17 cellular contexts compared by ENCODE assay signal in the genomic region with DNA sequence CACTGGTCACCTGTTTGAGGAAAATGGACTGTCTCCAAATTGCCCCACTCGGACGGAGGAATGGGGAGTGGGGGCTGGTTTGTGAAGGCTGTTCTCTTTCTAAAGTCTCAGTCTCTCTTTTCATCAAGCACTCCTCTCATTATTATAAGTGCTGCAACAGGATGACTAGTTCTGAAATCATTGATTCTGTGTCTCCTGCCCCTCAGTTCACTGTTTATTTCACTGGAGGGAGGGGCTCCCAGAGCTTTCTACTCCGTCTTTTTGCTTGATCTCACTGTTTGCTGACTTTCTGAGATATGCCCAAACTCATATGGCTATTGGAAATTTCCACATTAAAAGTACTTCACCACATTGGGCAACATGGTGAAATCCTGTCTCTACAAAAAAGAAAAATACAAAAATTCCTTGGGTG. TPM values are rescaled to one million over a fixed set of nuclear protein-coding genes. Genes with fewer than 3 reads are reported as not detected.
DNase-seq lines count a peak whose midpoint lies in the region; ATAC-seq and TF ChIP-seq lines count a peak whose summit lies in the region.
"Had no signal": no experiment of that assay in that cellular context is flagged by ENCODE, and none has a peak within 500 bp of the region (broad histone marks: within the 10 kb centered on the region; RNA-seq: fewer than 3 reads in every experiment).

No MANE protein-coding gene starts in this region.

- no peaks in the 10 kb centered on the region for H3K4me1 ChIP-seq in SK-N-SH (ENCODE audit: control insufficient read depth in 1 of 2, insufficient read depth in 2 of 2, low read depth in 1 of 2, low read length in 1 of 2)
- no peaks in the 10 kb centered on the region for H3K4me1 ChIP-seq in fibroblast of lung (ENCODE audit: control insufficient read depth, extremely low read depth, insufficient read depth, low read length)
- H3K4me1 ChIP-seq: lower lobe of right lung had no signal

- intact Hi-C loops in posterior vena cava (cut with DNase I) = no loop called here

- ATAC-seq in GM21825 (IDR thresholded peaks at IDR 0.05; ENCODE audit: unreplicated experiment) = no peak
- ATAC-seq in HG02973 (IDR thresholded peaks at IDR 0.05; ENCODE audit: unreplicated experiment) = no peak
- ATAC-seq: lower lobe of right lung; naive thymus-derived CD8-positive, alpha-beta T cell had no signal

- no peaks in the 10 kb centered on the region for H3K36me3 Mint-ChIP-seq in HFFc6 (ENCODE audit: low read depth)
- H3K36me3 Mint-ChIP-seq: CD4-positive, CD25-positive, alpha-beta regulatory T cell had no signal

- no peaks in the 10 kb centered on the region for H3K9me3 Mint-ChIP-seq in HFFc6
- H3K9me3 Mint-ChIP-seq: CD4-positive, CD25-positive, alpha-beta regulatory T cell had no signal

- H3K4me3 ChIP-seq in SK-N-SH (ENCODE audit: low read depth in 2 of 2, low read length in 1 of 2) = peak overlapping the region in 1 of 2 experiments; percentile 33; a peak in 3 of 4 replicates
- H3K4me3 ChIP-seq in fibroblast of lung (replicated peaks in 1 of 4; ENCODE audit: control extremely low read depth in 1 of 4, insufficient read depth in 1 of 4, low read depth in 3 of 4, low read length in 4 of 4) = no peak overlapping the region
- H3K4me3 ChIP-seq: lower lobe of right lung had no signal

- peaks cover 31% of the 10 kb centered on the region for H3F3A ChIP-seq in SK-N-SH (replicated peaks; ENCODE audit: insufficient read depth)

- no peaks in the 10 kb centered on the region for H3K79me2 ChIP-seq in SK-N-SH (ENCODE audit: insufficient read depth)
- H3K79me2 ChIP-seq in fibroblast of lung (ENCODE audit: control insufficient read depth, insufficient read depth, low read length) = no peaks in the 10 kb centered on the region

- POLR2A ChIA-PET in SK-N-SH (lab: Yijun Ruan, JAX) = no interaction called here

- H3K4me2 ChIP-seq in SK-N-SH (peak overlapping the region; percentile 78), fibroblast of lung (ENCODE audit: extremely low read depth, insufficient read depth, low read length) (peak overlapping the region; percentile 2)

- no peak for TF ChIP-seq CTCF in HFFc6 (IDR thresholded peaks at IDR 0.05)
- TF ChIP-seq CTCF in SK-N-SH (IDR thresholded peaks at IDR 0.05) = no peak
- TF ChIP-seq CTCF in fibroblast of lung (conservative IDR thresholded peaks at IDR 0.05 in 1 of 2, IDR thresholded peaks at IDR 0.05 in 1 of 2; ENCODE audit: low read depth in 1 of 2, low read length in 2 of 2) = no peak

- DNase-seq in HFFc6 = no peak
- no peak for DNase-seq in SK-N-SH
- peak in 1 of 2 donors; percentile 10 for DNase-seq in fibroblast of lung (ENCODE audit: low read depth in 2 of 2)
- DNase-seq in stromal cell of bone marrow (ENCODE audit: low read depth) = peak; percentile 84
- no peak for DNase-seq in posterior vena cava (ENCODE audit: low spot score)
- DNase-seq: activated naive CD4-positive, alpha-beta T cell; CD4-positive, CD25-positive, alpha-beta regulatory T cell; DMS79; effector CD4-positive, alpha-beta T cell; lower lobe of right lung; naive thymus-derived CD8-positive, alpha-beta T cell; NCI-H2029; NCI-H748 treated with DMSO at 0.1 percent for 48 hours; RPMI8226 had no signal

- no peaks in the 10 kb centered on the region for H4K20me1 ChIP-seq in SK-N-SH (ENCODE audit: insufficient read depth)
- no peaks in the 10 kb centered on the region for H4K20me1 ChIP-seq in fibroblast of lung (ENCODE audit: control insufficient read depth, extremely low read depth, insufficient read depth, low read length)

- H3K27me3 ChIP-seq in SK-N-SH (ENCODE audit: insufficient read depth) = peaks cover 14% of the 10 kb centered on the region; the same call in 1 of the 2 replicates
- H3K27me3 ChIP-seq in fibroblast of lung (ENCODE audit: control insufficient read depth, insufficient read depth, low read length) = no peaks in the 10 kb centered on the region

- no peak for TF ChIP-seq EP300 in SK-N-SH (IDR thresholded peaks at IDR 0.05; ENCODE audit: borderline replicate concordance in 1 of 2, low read depth in 1 of 2, low read length in 1 of 2)

- peaks cover 43% of the 10 kb centered on the region for H3K4me1 Mint-ChIP-seq in HFFc6 (ENCODE audit: low read depth)
- H3K4me1 Mint-ChIP-seq: naive thymus-derived CD8-positive, alpha-beta T cell had no signal

- no peaks in the 10 kb centered on the region for H3K9me2 ChIP-seq in SK-N-SH

- peak overlapping the region; percentile 70 for H3K27ac Mint-ChIP-seq in HFFc6
- H3K27ac Mint-ChIP-seq: CD4-positive, CD25-positive, alpha-beta regulatory T cell; naive thymus-derived CD8-positive, alpha-beta T cell had no signal

- H3K27me3 Mint-ChIP-seq in HFFc6 (ENCODE audit: insufficient read depth) = peaks cover 23% of the 10 kb centered on the region

- no peak for TF ChIP-seq RAD21 in SK-N-SH (IDR thresholded peaks at IDR 0.05; ENCODE audit: low read length)

- H3K9ac ChIP-seq in SK-N-SH (peak overlapping the region; percentile 65; the same call in 1 of the 2 replicates), fibroblast of lung (ENCODE audit: insufficient read depth, low read length) (no peak overlapping the region)

- CTCF ChIA-PET in SK-N-SH (lab: Yijun Ruan, JAX) = no interaction called here

- 0% methylated on average over 3 of the region's 3 CpGs for WGBS in SK-N-SH (ENCODE audit: low lambda C conversion rate)

- H3K27ac ChIP-seq in SK-N-SH (ENCODE audit: low read depth in 2 of 2, low read length in 1 of 2) = peak overlapping the region in 1 of 2 experiments; percentile 92; a peak in 2 of 4 replicates
- H3K27ac ChIP-seq in fibroblast of lung (ENCODE audit: insufficient read depth, low read length) = peak overlapping the region; percentile 41
- H3K27ac ChIP-seq: lower lobe of right lung had no signal

- H2AFZ ChIP-seq in SK-N-SH (ENCODE audit: low read depth) = peak overlapping the region; percentile 76; the same call in 1 of the 2 replicates
- no peak overlapping the region for H2AFZ ChIP-seq in fibroblast of lung (ENCODE audit: low read length)

- peak overlapping the region; percentile 47; the same call in 1 of the 2 replicates for H3K4me3 Mint-ChIP-seq in HFFc6
- H3K4me3 Mint-ChIP-seq: CD4-positive, CD25-positive, alpha-beta regulatory T cell; naive thymus-derived CD8-positive, alpha-beta T cell had no signal

- H3K9me3 ChIP-seq in SK-N-SH = no peaks in the 10 kb centered on the region
- H3K9me3 ChIP-seq in fibroblast of lung (ENCODE audit: control insufficient read depth, insufficient read depth, low read depth, low read length) = no peaks in the 10 kb centered on the region
- H3K9me3 ChIP-seq: lower lobe of right lung had no signal

- H3K36me3 ChIP-seq in SK-N-SH (replicated peaks in 1 of 2; ENCODE audit: control insufficient read depth in 1 of 2, insufficient read depth in 2 of 2, low read length in 1 of 2) (no peaks in the 10 kb centered on the region), fibroblast of lung (ENCODE audit: control insufficient read depth, insufficient read depth, low read length) (no peaks in the 10 kb centered on the region)
- H3K36me3 ChIP-seq: lower lobe of right lung had no signal

TF ChIP-seq in SK-N-SH, 30 proteins besides CTCF, POLR2A, EP300 and RAD21:
- TF ChIP-seq GABPA (IDR thresholded peaks at IDR 0.05; ENCODE audit: low read depth) (no peak), RXRA (IDR thresholded peaks at IDR 0.05; ENCODE audit: borderline replicate concordance, low read depth) (peak; percentile 1; the same call in 1 of the 2 replicates), CHD2 (IDR thresholded peaks at IDR 0.05; ENCODE audit: low read length, partially characterized antibody) (no peak), MEF2A (IDR thresholded peaks at IDR 0.05; ENCODE audit: borderline replicate concordance, low read depth) (no peak)
- TF ChIP-seq, protein P1, sequence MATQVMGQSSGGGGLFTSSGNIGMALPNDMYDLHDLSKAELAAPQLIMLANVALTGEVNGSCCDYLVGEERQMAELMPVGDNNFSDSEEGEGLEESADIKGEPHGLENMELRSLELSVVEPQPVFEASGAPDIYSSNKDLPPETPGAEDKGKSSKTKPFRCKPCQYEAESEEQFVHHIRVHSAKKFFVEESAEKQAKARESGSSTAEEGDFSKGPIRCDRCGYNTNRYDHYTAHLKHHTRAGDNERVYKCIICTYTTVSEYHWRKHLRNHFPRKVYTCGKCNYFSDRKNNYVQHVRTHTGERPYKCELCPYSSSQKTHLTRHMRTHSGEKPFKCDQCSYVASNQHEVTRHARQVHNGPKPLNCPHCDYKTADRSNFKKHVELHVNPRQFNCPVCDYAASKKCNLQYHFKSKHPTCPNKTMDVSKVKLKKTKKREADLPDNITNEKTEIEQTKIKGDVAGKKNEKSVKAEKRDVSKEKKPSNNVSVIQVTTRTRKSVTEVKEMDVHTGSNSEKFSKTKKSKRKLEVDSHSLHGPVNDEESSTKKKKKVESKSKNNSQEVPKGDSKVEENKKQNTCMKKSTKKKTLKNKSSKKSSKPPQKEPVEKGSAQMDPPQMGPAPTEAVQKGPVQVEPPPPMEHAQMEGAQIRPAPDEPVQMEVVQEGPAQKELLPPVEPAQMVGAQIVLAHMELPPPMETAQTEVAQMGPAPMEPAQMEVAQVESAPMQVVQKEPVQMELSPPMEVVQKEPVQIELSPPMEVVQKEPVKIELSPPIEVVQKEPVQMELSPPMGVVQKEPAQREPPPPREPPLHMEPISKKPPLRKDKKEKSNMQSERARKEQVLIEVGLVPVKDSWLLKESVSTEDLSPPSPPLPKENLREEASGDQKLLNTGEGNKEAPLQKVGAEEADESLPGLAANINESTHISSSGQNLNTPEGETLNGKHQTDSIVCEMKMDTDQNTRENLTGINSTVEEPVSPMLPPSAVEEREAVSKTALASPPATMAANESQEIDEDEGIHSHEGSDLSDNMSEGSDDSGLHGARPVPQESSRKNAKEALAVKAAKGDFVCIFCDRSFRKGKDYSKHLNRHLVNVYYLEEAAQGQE (IDR thresholded peaks at IDR 0.05; ENCODE audit: low read depth, low read length) = no peak

RNA-seq across cellular contexts. Expression of a gene that starts 20.5 kb away (rescaled TPM):
- total RNA-seq in HFFc6 (2021; fragmentation: NEBNext Ultra II Directional; extraction: Animal tissue kit (Norgen Biotek cat#: 25700)) = not detected
- polyA plus RNA-seq in SK-N-SH (2012; rRNA removed) (117 and 142 TPM in 2 replicates), fibroblast of lung (not detected in 2 replicates)
- 74.9 and 90.7 TPM in 2 replicates for polyA plus RNA-seq in SK-N-SH (2012; cell fraction: cytosol; rRNA removed)
- polyA plus RNA-seq in SK-N-SH (2012; cell fraction: nucleus; rRNA removed) = 59.8 and 68.2 TPM in 2 replicates
- total RNA-seq in fibroblast of lung (not detected in 2 replicates), posterior vena cava (under 1 TPM in 1 of 2 donors, not detected in 1; 0.46 TPM)
- polyA plus RNA-seq in fibroblast of lung (2012) = not detected in 2 replicates
- not detected in 2 replicates for polyA minus RNA-seq in fibroblast of lung (ENCODE audit: low replicate concordance)
- total RNA-seq: frontal cortex; naive thymus-derived CD8-positive, alpha-beta T cell had no signal

RNA-seq across cellular contexts. Expression of a gene that starts 58.5 kb away (rescaled TPM):
- not detected for total RNA-seq in HFFc6 (2021; fragmentation: NEBNext Ultra II Directional; extraction: Animal tissue kit (Norgen Biotek cat#: 25700))
- not detected in 2 replicates for polyA plus RNA-seq in SK-N-SH (2012; rRNA removed)
- polyA plus RNA-seq in SK-N-SH (2012; cell fraction: cytosol; rRNA removed) = not detected in 2 replicates
- polyA plus RNA-seq in SK-N-SH (2012; cell fraction: nucleus; rRNA removed) = not detected in 2 replicates
- total RNA-seq in fibroblast of lung = under 0.01 TPM in 1 of 2 replicates, not detected in the other
- not detected in 2 replicates for polyA plus RNA-seq in fibroblast of lung
- polyA plus RNA-seq in fibroblast of lung (2012) = not detected in 2 replicates
- polyA minus RNA-seq in fibroblast of lung (ENCODE audit: low replicate concordance) = not detected in 2 replicates
- total RNA-seq in posterior vena cava = 1 to 10 TPM; 1.4 to 1.6 TPM
- total RNA-seq: frontal cortex had no signal
